18 cellular contexts compared by ENCODE assay signal in the genomic region with DNA sequence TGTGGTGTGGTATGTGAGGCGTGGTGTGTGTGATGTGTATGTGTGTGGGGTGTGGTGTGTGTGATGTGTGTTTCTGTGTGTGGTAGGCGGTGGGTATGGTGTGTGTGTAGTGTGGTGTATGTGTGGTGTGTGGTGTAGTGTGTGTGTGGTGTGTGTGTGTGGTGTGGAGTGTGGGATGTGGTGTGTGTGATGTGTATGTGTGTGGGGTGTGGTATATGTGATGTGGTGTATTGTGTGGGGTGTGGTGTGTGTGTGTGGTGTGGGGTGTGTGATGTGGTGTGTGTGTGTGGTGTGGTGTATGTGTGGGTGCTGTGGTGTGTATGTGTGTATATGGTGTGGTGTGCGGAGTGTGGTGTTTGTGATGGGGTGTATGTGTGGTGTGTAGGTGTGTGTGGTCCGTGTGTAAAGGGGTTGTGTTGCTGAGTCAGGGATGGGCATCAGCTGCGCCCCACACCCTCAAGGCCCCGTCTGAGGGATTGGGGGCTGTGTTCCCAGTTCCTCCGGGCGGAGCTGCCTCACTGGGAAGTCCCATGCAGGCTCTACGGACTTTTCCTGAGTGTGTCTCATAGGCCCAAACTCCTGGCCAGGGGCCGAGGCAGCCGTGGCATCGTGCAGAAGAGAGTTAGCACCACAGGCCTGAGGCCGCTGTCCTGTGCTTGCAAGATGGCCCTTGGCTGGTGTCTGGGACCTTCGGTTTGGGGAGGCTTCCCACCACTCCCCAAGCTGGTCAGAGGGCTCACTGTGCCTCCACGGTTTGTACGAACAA.
"Had no signal": no experiment of that assay in that cellular context is flagged by ENCODE, and none has a peak within 500 bp of the region (broad histone marks: within the 10 kb centered on the region; RNA-seq: fewer than 3 reads in every experiment).

No MANE protein-coding gene starts in this region.

- H3K9me3 Mint-ChIP-seq: activated CD4-positive, alpha-beta memory T cell treated with anti-CD3 and anti-CD28 coated beads, Interleukin-2, amount 10 ng/mL, durations not matched to agents 7 days and 5 days; activated naive CD8-positive, alpha-beta T cell treated with anti-CD3 and anti-CD28 coated beads for 36 hours; nephron had no signal

- H3K9me3 ChIP-seq: body of pancreas, esophagus muscularis mucosa, left lung, prostate gland had no signal

- H3K27ac Mint-ChIP-seq: activated CD4-positive, alpha-beta memory T cell treated with anti-CD3 and anti-CD28 coated beads, Interleukin-2, amount 10 ng/mL, durations not matched to agents 7 days and 5 days; activated CD4-positive, alpha-beta T cell treated with anti-CD3 and anti-CD28 coated beads for 36 hours; activated naive CD8-positive, alpha-beta T cell treated with anti-CD3 and anti-CD28 coated beads for 36 hours; nephron had no signal

- H3K4me3 ChIP-seq: body of pancreas, esophagus muscularis mucosa, hepatocyte, left lung, prostate gland had no signal

- H3K4me1 Mint-ChIP-seq: activated CD4-positive, alpha-beta memory T cell treated with anti-CD3 and anti-CD28 coated beads, Interleukin-2, amount 10 ng/mL, durations not matched to agents 7 days and 5 days; nephron had no signal

- DNase-seq: activated CD4-positive, alpha-beta memory T cell treated with anti-CD3 and anti-CD28 coated beads, Interleukin-2, amount 10 ng/mL, durations not matched to agents 7 days and 5 days; activated CD4-positive, alpha-beta T cell treated with anti-CD3 and anti-CD28 coated beads for 36 hours; activated naive CD8-positive, alpha-beta T cell treated with anti-CD3 and anti-CD28 coated beads for 36 hours; amygdala; body of pancreas; caudate nucleus; kidney; right cardiac atrium; small intestine; stimulated activated CD4-positive, alpha-beta T cell treated with anti-CD3 and anti-CD28 coated beads, Interleukin-4, amount 100 ng/mL, for 24 hours; stimulated activated naive CD4-positive, alpha-beta T cell treated with Interleukin-2 at 50 U/mL for 16 hours had no signal

- H3K27me3 Mint-ChIP-seq: activated CD4-positive, alpha-beta T cell treated with anti-CD3 and anti-CD28 coated beads for 36 hours; activated naive CD8-positive, alpha-beta T cell treated with anti-CD3 and anti-CD28 coated beads for 36 hours had no signal

- H3K27ac ChIP-seq: body of pancreas, esophagus muscularis mucosa, hepatocyte, left lung, prostate gland, VCaP had no signal

- H3K36me3 ChIP-seq: esophagus muscularis mucosa, left lung, prostate gland had no signal

- FAIRE-seq: colon, kidney, small intestine had no signal

- ATAC-seq: activated CD4-positive, alpha-beta T cell treated with anti-CD3 and anti-CD28 coated beads for 36 hours; body of pancreas; left lung had no signal

- H3K4me3 Mint-ChIP-seq: activated CD4-positive, alpha-beta memory T cell treated with anti-CD3 and anti-CD28 coated beads, Interleukin-2, amount 10 ng/mL, durations not matched to agents 7 days and 5 days; activated CD4-positive, alpha-beta T cell treated with anti-CD3 and anti-CD28 coated beads for 36 hours; activated naive CD8-positive, alpha-beta T cell treated with anti-CD3 and anti-CD28 coated beads for 36 hours; nephron had no signal

- H2AFZ ChIP-seq: hepatocyte had no signal

- H3K4me1 ChIP-seq: body of pancreas, esophagus muscularis mucosa, left lung, prostate gland had no signal

- H3K27me3 ChIP-seq: body of pancreas, hepatocyte, left lung had no signal

- H3K36me3 Mint-ChIP-seq: activated naive CD8-positive, alpha-beta T cell treated with anti-CD3 and anti-CD28 coated beads for 36 hours had no signal

- H3K4me2 ChIP-seq: hepatocyte had no signal

- H3K79me2 ChIP-seq: hepatocyte had no signal
